ENCODE assay signal across 23 cellular contexts in the genomic region with DNA sequence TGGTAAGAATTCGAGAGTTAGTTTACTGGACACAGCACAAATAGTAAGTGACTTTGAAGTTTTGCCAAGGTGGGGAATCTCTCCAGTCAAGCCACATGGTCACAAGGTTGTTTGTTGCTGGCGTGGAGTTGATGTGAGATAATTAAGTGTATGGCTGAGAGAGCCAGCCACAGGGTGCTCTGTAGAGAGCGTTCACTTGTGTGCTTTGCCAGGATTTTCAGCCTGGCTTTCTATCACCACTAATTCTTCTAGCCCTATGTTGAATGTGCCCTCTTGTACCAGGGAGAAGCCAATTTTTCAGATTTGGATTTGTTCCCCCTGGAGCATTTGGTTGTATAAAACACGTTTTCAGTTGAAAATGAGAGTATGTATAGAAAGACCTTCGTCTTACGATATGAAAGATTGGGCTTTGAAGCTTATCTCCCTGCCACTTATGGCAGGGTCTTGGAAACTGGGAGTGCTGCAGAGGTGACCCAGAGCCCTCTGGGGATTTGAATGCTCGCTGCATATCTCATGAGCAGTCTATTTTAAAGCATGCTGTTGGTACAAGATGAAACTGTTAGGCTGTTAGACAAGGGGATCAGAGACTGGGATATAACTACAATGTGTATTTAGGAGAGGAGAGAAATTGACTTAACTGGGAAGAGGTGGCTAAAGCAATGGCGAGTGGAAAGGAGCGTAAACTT. TPM values are rescaled to one million over a fixed set of nuclear protein-coding genes. Genes with fewer than 3 reads are reported as not detected.
"Had no signal": no experiment of that assay in that cellular context is flagged by ENCODE, and none has a peak within 500 bp of the region (broad histone marks: within the 10 kb centered on the region; RNA-seq: fewer than 3 reads in every experiment).

No MANE protein-coding gene starts in this region.

- H3K4me1 Mint-ChIP-seq: immature natural killer cell, nephron had no signal

- H3K9me3 Mint-ChIP-seq: effector memory CD8-positive, alpha-beta T cell; immature natural killer cell; naive B cell; nephron; type B pancreatic cell had no signal

- H3K27me3 ChIP-seq: esophagus muscularis mucosa, gastrocnemius medialis, sigmoid colon, suprapubic skin, thyroid gland had no signal

- ATAC-seq: effector memory CD8-positive, alpha-beta T cell; gastrocnemius medialis; stimulated activated naive CD8-positive, alpha-beta T cell treated with anti-CD3 and anti-CD28 coated beads, Interleukin-15, Interleukin-2, amounts not matched to agents 100 U/mL and 50 U/mL, for 24 hours had no signal

- H3K27ac Mint-ChIP-seq: effector memory CD8-positive, alpha-beta T cell; nephron; type B pancreatic cell had no signal

- H3K4me3 ChIP-seq: esophagus muscularis mucosa, gastrocnemius medialis, prostate gland, sigmoid colon, suprapubic skin, thyroid gland had no signal

- H3K27ac ChIP-seq: epithelial cell of prostate, esophagus muscularis mucosa, gastrocnemius medialis, parathyroid adenoma, prostate gland, sigmoid colon, suprapubic skin, thyroid gland had no signal

- H3K4me1 ChIP-seq: esophagus muscularis mucosa, gastrocnemius medialis, parathyroid adenoma, prostate gland, suprapubic skin, thyroid gland had no signal

- H3K36me3 ChIP-seq: prostate gland had no signal

- H3K4me3 Mint-ChIP-seq: effector memory CD8-positive, alpha-beta T cell; immature natural killer cell; naive B cell; nephron; type B pancreatic cell had no signal

- DNase-seq: effector memory CD8-positive, alpha-beta T cell; gastrocnemius medialis; immature natural killer cell; mesendoderm; naive B cell; occipital lobe; retina; sigmoid colon; small intestine; stimulated activated CD4-positive, alpha-beta T cell treated with anti-CD3 and anti-CD28 coated beads, Interleukin-12 subunit alpha, Interleukin-12 subunit beta, amount 100 ng/mL, for 4 hours; stimulated activated naive CD8-positive, alpha-beta T cell treated with anti-CD3 and anti-CD28 coated beads, Interleukin-15, Interleukin-2, amounts not matched to agents 100 U/mL and 50 U/mL, for 24 hours; thyroid gland had no signal

- H3K9me3 ChIP-seq: esophagus muscularis mucosa, gastrocnemius medialis, prostate gland, sigmoid colon, suprapubic skin, thyroid gland had no signal

RNA-seq across cellular contexts. Expression of a gene that starts 28.6 kb away (rescaled TPM):
- total RNA-seq: esophagus muscularis mucosa, fibroblast of villous mesenchyme, lung microvascular endothelial cell, sigmoid colon, suprapubic skin, thyroid gland had no signal
- polyA plus RNA-seq: immature natural killer cell, keratinocyte, liver had no signal
